In genomic region chr9:115597330-115597729, GRCh38 we compare ENCODE assay signal across 22 cellular contexts.
DNase-seq lines count a peak whose midpoint lies in the region; ATAC-seq and TF ChIP-seq lines count a peak whose summit lies in the region.
"Had no signal": no experiment of that assay in that cellular context is flagged by ENCODE, and none has a peak within 500 bp of the region (broad histone marks: within the 10 kb centered on the region; RNA-seq: fewer than 3 reads in every experiment).

No MANE protein-coding gene starts in this region.

- H3K4me3 ChIP-seq in AG04450 (ENCODE audit: low read depth, low read length) (peak overlapping the region; percentile 52; the same call in 1 of the 2 replicates), choroid plexus epithelial cell (ENCODE audit: low read depth, low read length) (peak overlapping the region; percentile 55)
- H3K4me3 ChIP-seq: cardiac muscle cell, PC-9 had no signal

- DNase-seq in AG04450 (ENCODE audit: low read depth, low spot score) (no peak), M059J (ENCODE audit: low read depth) (peak; percentile 38), choroid plexus epithelial cell (ENCODE audit: low read depth) (peak; percentile 49), T-helper 2 cell (no peak), amygdala (lab: John Stamatoyannopoulos, UW) (no peak), NCI-H1048 (lab: John Stamatoyannopoulos, UW) (no peak)
- DNase-seq: activated CD4-positive, CD25-positive, alpha-beta regulatory T cell treated with anti-CD3 and anti-CD28 coated beads, Interleukin-2, amount 50 U/mL, for 72 hours; CD8-positive, alpha-beta memory T cell; DMS53; heart right ventricle; immature natural killer cell; Karpas-422; left ventricle myocardium superior; NCI-H1092 treated with DMSO at 0.1 percent for 48 hours; PC-9; T1000 had no signal

- H3K9me3 Mint-ChIP-seq in nephron: no peaks in the 10 kb centered on the region
- H3K9me3 Mint-ChIP-seq: activated T-helper 1 cell treated with anti-CD3 and anti-CD28 coated beads, Interleukin-12 subunit alpha, Interleukin-12 subunit beta, Interleukin-2, Interleukin-4 antibody, amounts not matched to agents 30 ng/mL and 10 ng/mL and 1 ng/mL, durations not matched to agents 14 hours and 24 hours and 36 hours; CD8-positive, alpha-beta memory T cell had no signal

- H3K27me3 ChIP-seq in AG04450 (ENCODE audit: control insufficient read depth, insufficient read depth, low read length): no peaks in the 10 kb centered on the region
- H3K27me3 ChIP-seq: cardiac muscle cell had no signal

- no peak for ATAC-seq in GM19455 (IDR thresholded peaks at IDR 0.05; ENCODE audit: unreplicated experiment)
- ATAC-seq: esophagus mucosa, heart right ventricle, left ventricle myocardium superior had no signal

- no peak overlapping the region for H3K27ac ChIP-seq in AG04450 (ENCODE audit: low read depth, low read length)
- H3K27ac ChIP-seq: cardiac muscle cell, PC-9 had no signal

- POLR2A ChIA-PET in AG04450 (lab: Yijun Ruan, JAX): interaction anchor here (0.6 to 1.9 kb wide), 4 partner anchors 18 to 559 kb away, joined by 3 to 8 read pairs (median 4); partner anchors contain the start of gene PAPPA

- CTCF ChIA-PET in AG04450 (lab: Charles Lee): no interaction called here

- TF ChIP-seq CTCF in AG04450 (IDR thresholded peaks at IDR 0.05; ENCODE audit: low read depth, low read length) (no peak), choroid plexus epithelial cell (conservative IDR thresholded peaks at IDR 0.05; ENCODE audit: low read depth, low read length) (no peak), nephron (IDR thresholded peaks at IDR 0.05; ENCODE audit: unreplicated experiment in 3 of 3) (no peak)

- peaks cover 4% of the 10 kb centered on the region for H3K27me3 Mint-ChIP-seq in nephron (ENCODE audit: low read depth)

- no peaks in the 10 kb centered on the region for H3K36me3 Mint-ChIP-seq in nephron (ENCODE audit: low read depth)
- H3K36me3 Mint-ChIP-seq: activated naive CD8-positive, alpha-beta T cell; CD8-positive, alpha-beta memory T cell; immature natural killer cell had no signal

- peak overlapping the region in 2 of 3 experiments; percentile 81 to 86 for H3K27ac Mint-ChIP-seq in nephron
- H3K27ac Mint-ChIP-seq: activated naive CD8-positive, alpha-beta T cell; activated T-helper 1 cell treated with anti-CD3 and anti-CD28 coated beads, Interleukin-12 subunit alpha, Interleukin-12 subunit beta, Interleukin-2, Interleukin-4 antibody, amounts not matched to agents 30 ng/mL and 10 ng/mL and 1 ng/mL, durations not matched to agents 14 hours and 24 hours and 36 hours; CD8-positive, alpha-beta memory T cell; immature natural killer cell had no signal

- peaks cover 26% of the 10 kb centered on the region for H3K4me1 Mint-ChIP-seq in nephron
- H3K4me1 Mint-ChIP-seq: CD8-positive, alpha-beta memory T cell; immature natural killer cell had no signal

- H3K4me3 Mint-ChIP-seq in nephron: peak overlapping the region in 1 of 3 experiments; percentile 36
- H3K4me3 Mint-ChIP-seq: activated naive CD8-positive, alpha-beta T cell; activated T-helper 1 cell treated with anti-CD3 and anti-CD28 coated beads, Interleukin-12 subunit alpha, Interleukin-12 subunit beta, Interleukin-2, Interleukin-4 antibody, amounts not matched to agents 30 ng/mL and 10 ng/mL and 1 ng/mL, durations not matched to agents 14 hours and 24 hours and 36 hours; CD8-positive, alpha-beta memory T cell; immature natural killer cell had no signal

- no peaks in the 10 kb centered on the region for H3K9me3 ChIP-seq in AG04450 (ENCODE audit: control insufficient read depth, insufficient read depth, low read length)
- H3K9me3 ChIP-seq: heart right ventricle had no signal

Comparison
In these comparisons a context has a peak if more than half of its experiments do, and no peak if none do; other contexts are left out.
1. DNase-seq: peak in M059J (single experiment) and choroid plexus epithelial cell (single experiment); none in AG04450 (single experiment), T-helper 2 cell (0 of 5), amygdala (0 of 56) and NCI-H1048 (single experiment).